ENCODE assay signal across 8 cellular contexts in the genomic region with DNA sequence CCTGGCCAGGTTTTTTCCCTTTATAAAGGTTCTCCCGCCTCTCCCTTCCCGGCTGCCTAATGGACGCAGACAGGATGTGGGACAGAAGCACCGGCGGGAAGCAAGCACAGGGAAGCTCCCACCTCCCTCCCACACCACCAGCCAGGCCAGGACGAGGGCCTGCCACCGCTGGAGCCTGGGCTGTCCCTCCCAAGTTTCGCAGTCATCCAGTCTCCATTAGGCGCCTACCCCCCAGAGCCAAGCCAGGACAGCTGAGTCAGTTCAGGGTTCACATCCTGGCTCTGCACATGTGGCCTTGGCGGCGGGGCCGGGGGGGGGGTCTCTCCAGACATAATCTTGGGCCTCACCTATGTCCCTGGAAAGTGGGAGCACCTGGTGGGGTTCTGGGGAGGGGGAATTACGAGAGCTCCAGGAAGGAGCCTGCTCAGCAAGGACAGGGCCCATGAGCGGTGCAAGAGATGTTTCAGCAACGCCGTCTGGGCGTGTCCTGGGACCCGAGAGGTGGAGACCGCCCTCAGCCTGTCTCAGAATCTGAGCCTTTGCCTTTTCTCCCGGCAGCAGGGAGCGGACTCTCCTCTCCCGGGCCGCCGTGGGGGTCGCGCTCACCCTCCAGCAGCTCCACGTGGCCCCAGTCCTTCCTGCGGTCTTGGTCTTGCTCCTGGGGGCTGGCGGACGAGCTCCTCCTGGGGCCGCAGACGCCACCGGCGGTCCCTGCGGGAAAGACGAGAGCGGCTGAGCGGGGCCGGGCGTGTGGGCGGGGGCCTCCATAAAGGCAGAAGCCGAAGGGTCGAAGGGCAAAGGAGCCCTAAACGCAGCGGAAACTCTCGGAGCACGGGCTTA. TPM values are rescaled to one million over a fixed set of nuclear protein-coding genes. Genes with fewer than 3 reads are reported as not detected.
A peak's percentile ranks its signal among the peaks of the same experiment; 100 is the strongest.
DNase-seq lines count a peak whose midpoint lies in the region; ATAC-seq and TF ChIP-seq lines count a peak whose summit lies in the region.

No MANE protein-coding gene starts in this region.

- TF ChIP-seq CTCF in 22Rv1 (IDR thresholded peaks at IDR 0.05) (no peak), GM13977 (IDR thresholded peaks at IDR 0.05; ENCODE audit: extremely low read depth, insufficient read depth, missing control alignments) (no peak), cardiac fibroblast (IDR thresholded peaks at IDR 0.05; ENCODE audit: low read depth, low read length) (no peak), lower leg skin (IDR thresholded peaks at IDR 0.05) (no peak)

- intact Hi-C loops in lower leg skin (cut with DNase I; ENCODE audit: low total_unique reads) = no loop called here

- DNase-seq in GM13977 (ENCODE audit: low spot score) (peak; percentile 85), RPMI8226 (peak; percentile 75), cardiac fibroblast (ENCODE audit: low read depth in 2 of 2) (peak; percentile 65 to 67), lower leg skin (ENCODE audit: low spot score in 2 of 2) (no peak), NCI-H1436 treated with DMSO at 0.1 percent for 48 hours (lab: John Stamatoyannopoulos, UW) (no peak)
- peak; percentile 71 for DNase-seq in stimulated activated naive CD8-positive, alpha-beta T cell treated with anti-CD3 and anti-CD28 coated beads, Interleukin-15, Interleukin-2, amounts not matched to agents 100 U/mL and 50 U/mL, for 24 hours

- H3K4me3 ChIP-seq in cardiac fibroblast (replicated peaks in 1 of 2; ENCODE audit: low read depth in 2 of 2, low read length in 2 of 2) (peak overlapping the region; percentile 73 to 84), lower leg skin (ENCODE audit: low read depth, poor library complexity, severe bottlenecking) (peak overlapping the region; percentile 85)

- peak; percentile 16 for ATAC-seq in HG03139 (IDR thresholded peaks at IDR 0.05; ENCODE audit: unreplicated experiment)
- peak; percentile 51 for ATAC-seq in stimulated activated naive CD8-positive, alpha-beta T cell treated with anti-CD3 and anti-CD28 coated beads, Interleukin-15, Interleukin-2, amounts not matched to agents 100 U/mL and 50 U/mL, for 24 hours

- 18 to 27% methylated on average over 29 to 42 of the region's 47 CpGs for WGBS in lower leg skin, 2 donors

- in situ Hi-C loops in GM13977 (cut with MboI; ENCODE audit: low pct_unique_long_range_greater_than_20kb, low sequenced_read_pairs, unreplicated experiment) = no loop called here

- H3K27ac ChIP-seq in 22Rv1 = peak overlapping the region; percentile 79

- no peak for TF ChIP-seq POLR2A in lower leg skin (IDR thresholded peaks at IDR 0.05)

RNA-seq across cellular contexts. Expression of gene POLRMT, which starts 0.9 kb away (rescaled TPM):
- total RNA-seq in lower leg skin = 10 to 100 TPM; 37.8 to 61.1 (median 46.9) TPM

RNA-seq across cellular contexts. Expression of gene FGF22, which starts 7.2 kb away (rescaled TPM):
- 10 to 100 TPM; 16.1 to 41.8 (median 25.6) TPM for total RNA-seq in lower leg skin

RNA-seq across cellular contexts. Expression of gene RNF126, which starts 30.6 kb away (rescaled TPM):
- total RNA-seq in lower leg skin = 100 to 1,000 TPM in 3 of 4 donors, 10 to 100 TPM in 1; 96.6 to 156 (median 126) TPM

RNA-seq across cellular contexts. Expression of gene HCN2, which starts 42.8 kb away (rescaled TPM):
- 1 to 10 TPM in 2 of 4 donors, under 1 TPM in 2; 0.21 to 1.7 (median 1.1) TPM for total RNA-seq in lower leg skin

RNA-seq across cellular contexts. Expression of gene FSTL3, which starts 43.7 kb away (rescaled TPM):
- 10 to 100 TPM; 14.4 to 51.6 (median 43.5) TPM for total RNA-seq in lower leg skin

Comparison
In these comparisons a context has a peak if more than half of its experiments do, and no peak if none do; other contexts are left out.
1. DNase-seq: peak in GM13977 (single experiment), RPMI8226 (single experiment), cardiac fibroblast (2 of 2) and stimulated activated naive CD8-positive, alpha-beta T cell treated with anti-CD3 and anti-CD28 coated beads, Interleukin-15, Interleukin-2, amounts not matched to agents 100 U/mL and 50 U/mL, for 24 hours (single experiment); none in lower leg skin (0 of 2) and NCI-H1436 treated with DMSO at 0.1 percent for 48 hours (single experiment).